Comparison of ENCODE assay signal across 18 cellular contexts in genomic region chrX:39551748-39552147, GRCh38.
DNase-seq lines count a peak whose midpoint lies in the region; ATAC-seq and TF ChIP-seq lines count a peak whose summit lies in the region.
"Had no signal": no experiment of that assay in that cellular context is flagged by ENCODE, and none has a peak within 500 bp of the region (broad histone marks: within the 10 kb centered on the region; RNA-seq: fewer than 3 reads in every experiment).

No MANE protein-coding gene starts in this region.

- no peak overlapping the region for H3K27ac ChIP-seq in brain microvascular endothelial cell
- H3K27ac ChIP-seq: Peyer's patch, SJSA1 had no signal

- no peaks in the 10 kb centered on the region for H3K27me3 ChIP-seq in brain microvascular endothelial cell (replicated peaks)
- H3K27me3 ChIP-seq: Peyer's patch, SJSA1 had no signal

- H3K36me3 ChIP-seq in brain microvascular endothelial cell (replicated peaks), result no peaks in the 10 kb centered on the region
- H3K36me3 ChIP-seq: Peyer's patch, SJSA1 had no signal

- peak; percentile 64 to 88 for ATAC-seq in activated naive CD4-positive, alpha-beta T cell treated with anti-CD3 and anti-CD28 coated beads, Interleukin-2, amount 50 U/mL, for 72 hours
- peak; percentile 88 for ATAC-seq in activated T-helper 17 cell treated with anti-CD3 and anti-CD28 coated beads, Interleukin-2, amount 50 U/mL, for 72 hours (replicated peaks)
- ATAC-seq in esophagus mucosa (peak; percentile 51), GM18520 (IDR thresholded peaks at IDR 0.05; ENCODE audit: unreplicated experiment) (no peak)

- DNase-seq in activated naive CD4-positive, alpha-beta T cell treated with anti-CD3 and anti-CD28 coated beads, Interleukin-2, amount 50 U/mL, for 72 hours (ENCODE audit: low spot score in 2 of 2), result no peak
- DNase-seq in activated naive CD4-positive, alpha-beta T cell treated with Interleukin-2 at 50 U/mL for 16 hours, result no peak
- DNase-seq in GM19238 (ENCODE audit: insufficient read length, low spot score) (no peak), brain microvascular endothelial cell (no peak)
- DNase-seq: AML-193, COR-L47, GDM1, MM.1S, NCI-H1092 treated with DMSO at 0.1 percent for 48 hours, NCI-H146, NCI-H2081, NCI-H2171 treated with DMSO at 0.1 percent for 48 hours, NCI-H446, Peyer's patch had no signal

- H3K4me3 ChIP-seq in brain microvascular endothelial cell (ENCODE audit: low read depth, low read length), result no peak overlapping the region
- H3K4me3 ChIP-seq: Peyer's patch, SJSA1 had no signal

- H3K9me3 Mint-ChIP-seq in activated naive CD4-positive, alpha-beta T cell treated with anti-CD3 and anti-CD28 coated beads, Interleukin-2, amount 50 U/mL, for 72 hours, result peaks cover 0 to 5% of the 10 kb centered on the region in 2 donors
- H3K9me3 Mint-ChIP-seq in activated T-helper 17 cell treated with anti-CD3 and anti-CD28 coated beads, Interleukin-2, amount 50 U/mL, for 72 hours, result no peaks in the 10 kb centered on the region

- H3K36me3 Mint-ChIP-seq in activated naive CD4-positive, alpha-beta T cell treated with anti-CD3 and anti-CD28 coated beads, Interleukin-2, amount 50 U/mL, for 72 hours, result no peaks in the 10 kb centered on the region
- no peaks in the 10 kb centered on the region for H3K36me3 Mint-ChIP-seq in activated T-helper 17 cell treated with anti-CD3 and anti-CD28 coated beads, Interleukin-2, amount 50 U/mL, for 72 hours (ENCODE audit: low read depth)

- no peak for TF ChIP-seq CTCF in brain microvascular endothelial cell (IDR thresholded peaks at IDR 0.05; ENCODE audit: low read depth, low read length, missing control alignments)

- no peaks in the 10 kb centered on the region for H3K4me1 Mint-ChIP-seq in activated T-helper 17 cell treated with anti-CD3 and anti-CD28 coated beads, Interleukin-2, amount 50 U/mL, for 72 hours

- in situ Hi-C loops in brain microvascular endothelial cell (cut with HindIII; ENCODE audit: low pct_ligation_motif_present, low sequenced_read_pairs), result no loop called here

- no peaks in the 10 kb centered on the region for H3K27me3 Mint-ChIP-seq in activated T-helper 17 cell treated with anti-CD3 and anti-CD28 coated beads, Interleukin-2, amount 50 U/mL, for 72 hours

- no peak overlapping the region for H3K4me3 Mint-ChIP-seq in activated T-helper 17 cell treated with anti-CD3 and anti-CD28 coated beads, Interleukin-2, amount 50 U/mL, for 72 hours

- no peak overlapping the region for H3K27ac Mint-ChIP-seq in activated naive CD4-positive, alpha-beta T cell treated with anti-CD3 and anti-CD28 coated beads, Interleukin-2, amount 50 U/mL, for 72 hours
- H3K27ac Mint-ChIP-seq in activated T-helper 17 cell treated with anti-CD3 and anti-CD28 coated beads, Interleukin-2, amount 50 U/mL, for 72 hours, result no peak overlapping the region
